1 cellular context compared by ENCODE assay signal in the genomic region with DNA sequence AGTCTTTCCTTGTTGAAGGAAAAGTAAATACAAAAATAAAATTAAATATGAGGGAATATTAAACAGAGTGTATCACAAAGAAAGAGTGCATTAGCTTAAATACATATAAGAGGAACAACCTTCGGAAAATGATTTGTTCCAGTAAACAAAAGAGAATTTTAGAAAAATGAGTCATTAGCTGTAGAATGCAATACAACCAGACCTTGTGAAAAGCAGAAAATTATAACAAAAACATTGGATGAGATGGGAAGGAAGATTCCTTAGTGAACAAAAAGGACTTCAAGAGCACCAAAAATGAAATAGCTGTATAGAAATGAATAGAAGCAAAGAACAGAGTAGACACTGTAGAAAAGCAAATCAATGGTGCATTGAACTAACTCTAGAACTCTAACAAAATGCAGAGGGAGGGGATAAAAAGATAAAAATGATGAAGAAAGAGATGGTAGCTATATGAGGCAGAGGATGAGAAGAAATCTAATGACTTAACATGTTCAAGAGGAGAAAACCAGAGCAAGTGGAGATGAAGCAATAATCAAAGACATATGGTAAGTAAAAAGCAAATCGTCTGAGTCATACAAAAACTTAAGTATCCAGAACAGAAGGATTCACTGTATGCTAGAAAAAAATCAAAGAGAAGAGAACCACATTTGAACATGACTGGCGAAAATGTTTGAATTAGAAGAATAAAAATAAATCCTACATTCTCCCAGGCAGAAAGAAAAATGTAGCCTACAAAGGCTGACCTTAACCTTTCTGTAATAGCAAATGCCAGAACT.
A peak's percentile ranks its signal among the peaks of the same experiment; 100 is the strongest.
TF ChIP-seq lines count a peak whose summit lies in the region.

No MANE protein-coding gene starts in this region.

TF ChIP-seq in IMR-90, 13 proteins besides CTCF, POLR2A, EP300 and RAD21:
- no peak for TF ChIP-seq SMC3 (IDR thresholded peaks at IDR 0.05; ENCODE audit: low read depth, low read length)
- no peak for TF ChIP-seq MAFK (IDR thresholded peaks at IDR 0.05; ENCODE audit: low read depth, low read length)
- peak; percentile 93 for TF ChIP-seq CEBPB (IDR thresholded peaks at IDR 0.05; ENCODE audit: low read depth, low read length)
